ENCODE assay signal across 9 cellular contexts in the genomic region with DNA sequence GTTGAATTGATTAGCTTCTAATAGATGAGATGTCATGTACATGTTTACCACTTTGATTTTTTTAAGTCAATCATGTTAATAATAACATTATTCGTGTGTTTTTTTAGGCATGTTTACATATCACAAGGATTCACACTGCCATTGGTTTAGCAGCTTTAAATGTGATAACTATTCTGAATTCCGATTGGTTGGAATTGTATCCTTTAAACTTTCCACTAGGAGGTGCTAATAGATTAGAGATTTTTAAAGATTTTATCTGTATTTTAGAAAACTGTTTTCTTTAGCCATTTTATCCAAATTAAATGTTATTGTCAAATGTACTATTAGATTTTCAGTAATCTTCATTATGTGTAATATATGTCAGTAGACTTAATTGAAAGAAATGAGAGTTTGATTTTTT.
DNase-seq lines count a peak whose midpoint lies in the region; ATAC-seq and TF ChIP-seq lines count a peak whose summit lies in the region.
"Had no signal": no experiment of that assay in that cellular context is flagged by ENCODE, and none has a peak within 500 bp of the region (broad histone marks: within the 10 kb centered on the region; RNA-seq: fewer than 3 reads in every experiment).

No MANE protein-coding gene starts in this region.

- TF ChIP-seq POLR2A in esophagus squamous epithelium (IDR thresholded peaks at IDR 0.05) = no peak

- ATAC-seq in HG02885 (IDR thresholded peaks at IDR 0.05; ENCODE audit: poor library complexity, unreplicated experiment) = no peak

- intact Hi-C loops in esophagus squamous epithelium (cut with DNase I) = loop anchor here (10.0 kb wide), 1 partner anchor 99 kb away; no protein-coding TSS in a partner anchor

- no peaks in the 10 kb centered on the region for H3K4me1 ChIP-seq in esophagus squamous epithelium

- TF ChIP-seq CTCF in GM20000 (IDR thresholded peaks at IDR 0.05; ENCODE audit: extremely low read depth, missing control alignments) = no peak
- peak in 5 of 6 experiments; percentile 42 to 73 (median 46) for TF ChIP-seq CTCF in esophagus squamous epithelium (IDR thresholded peaks at IDR 0.05)

- H3K27ac ChIP-seq in esophagus squamous epithelium (no peak overlapping the region), substantia nigra (ENCODE audit: low read depth, low read length, poor library complexity, severe bottlenecking) (no peak overlapping the region)
- H3K27ac ChIP-seq: HL-60 had no signal

- H3K36me3 ChIP-seq in esophagus squamous epithelium = no peaks in the 10 kb centered on the region

- H3K9me3 ChIP-seq in esophagus squamous epithelium = no peaks in the 10 kb centered on the region

- H3K27me3 ChIP-seq in esophagus squamous epithelium = no peaks in the 10 kb centered on the region

- 34% methylated on average over 2 of the region's 2 CpGs for WGBS in esophagus squamous epithelium, 2 donors

- DNase-seq in GM20000 (ENCODE audit: low spot score) = peak; percentile 17
- peak; percentile 0 for DNase-seq in NCI-H748 treated with DMSO at 0.1 percent for 48 hours (lab: John Stamatoyannopoulos, UW)
- no peak for DNase-seq in esophagus squamous epithelium (lab: John Stamatoyannopoulos, UW)
- DNase-seq in renal cortical epithelial cell (ENCODE audit: low read depth) = peak; percentile 64
- DNase-seq in GM19238 (ENCODE audit: insufficient read length, low spot score) = no peak
- no peak for DNase-seq in substantia nigra (lab: John Stamatoyannopoulos, UW)
- no peak for DNase-seq in HK-2 (ENCODE audit: unreplicated experiment)

- H3K4me3 ChIP-seq in esophagus squamous epithelium = no peak overlapping the region

Comparison
In these comparisons a context has a peak if more than half of its experiments do, and no peak if none do; other contexts are left out.
1. DNase-seq: peak in GM20000 (single experiment), NCI-H748 treated with DMSO at 0.1 percent for 48 hours (single experiment) and renal cortical epithelial cell (single experiment); none in esophagus squamous epithelium (single experiment), GM19238 (single experiment), substantia nigra (0 of 49) and HK-2 (single experiment).